Comparison of ENCODE assay signal across 33 cellular contexts in the genomic region with DNA sequence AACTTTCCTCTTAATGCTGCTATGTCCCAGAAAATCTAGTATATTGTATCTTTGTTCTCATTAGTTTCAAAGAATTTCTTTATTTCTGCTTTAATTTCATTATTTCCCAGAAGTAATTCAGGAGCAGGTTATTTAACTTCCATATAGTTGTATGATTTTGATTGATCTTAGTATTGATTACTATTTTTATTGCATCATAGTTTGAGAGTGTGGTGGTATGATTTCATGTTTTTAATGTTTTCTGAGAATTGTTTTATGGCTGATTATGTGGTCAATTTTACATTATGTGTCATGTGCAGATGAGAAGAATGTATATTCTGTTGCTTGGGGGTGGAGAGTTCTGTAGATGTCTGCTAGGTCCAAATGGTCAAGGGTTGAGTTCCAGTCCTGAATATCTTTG.
DNase-seq lines count a peak whose midpoint lies in the region; ATAC-seq, FAIRE-seq and TF ChIP-seq lines count a peak whose summit lies in the region.
"Had no signal": no experiment of that assay in that cellular context is flagged by ENCODE, and none has a peak within 500 bp of the region (broad histone marks: within the 10 kb centered on the region; RNA-seq: fewer than 3 reads in every experiment).

No MANE protein-coding gene starts in this region.

- no peak overlapping the region for H2AK9ac ChIP-seq in IMR-90 (replicated peaks; ENCODE audit: low read depth, low read length, poor library complexity)

- H3K79me1 ChIP-seq in IMR-90 (ENCODE audit: low read depth in 1 of 2, low read length in 2 of 2) = no peaks in the 10 kb centered on the region

- H3K9me1 ChIP-seq in IMR-90 (ENCODE audit: insufficient read depth, low read length) = no peaks in the 10 kb centered on the region

- H2BK20ac ChIP-seq in IMR-90 (ENCODE audit: low read depth, low read length) = no peak overlapping the region

- dilution Hi-C loops in IMR-90 (cut with HindIII; ENCODE audit: low sequenced_read_pairs, unreplicated experiment) = no loop called here

- no peak overlapping the region for H3K4ac ChIP-seq in IMR-90 (ENCODE audit: low read depth, low read length)

- TF ChIP-seq CTCF in HepG2 (CRISPR knock-in tag; IDR thresholded peaks at IDR 0.05) = no peak
- no peak for TF ChIP-seq CTCF in right lobe of liver (IDR thresholded peaks at IDR 0.05)
- TF ChIP-seq CTCF in IMR-90 (conservative IDR thresholded peaks at IDR 0.05; ENCODE audit: low read depth, low read length) = no peak
- TF ChIP-seq CTCF in lower lobe of right lung (IDR thresholded peaks at IDR 0.05) = no peak

- CTCF ChIA-PET in HepG2 (lab: Yijun Ruan, JAX; ENCODE audit: low intra/inter-chr PET ratio, low total read pairs) (no interaction called here), IMR-90 (lab: Yijun Ruan, JAX) (no interaction called here)

- TF ChIP-seq RAD21 in HepG2 (CRISPR knock-in tag; IDR thresholded peaks at IDR 0.05) (no peak), IMR-90 (IDR thresholded peaks at IDR 0.05; ENCODE audit: low read length) (no peak)

- H2BK120ac ChIP-seq in IMR-90 (ENCODE audit: low read depth, low read length) = no peak overlapping the region

- no peak for DNase-seq in HepG2 (ENCODE audit: low spot score)
- DNase-seq in right lobe of liver = no peak
- no peak for DNase-seq in IMR-90
- no peak for DNase-seq in lower lobe of right lung
- DNase-seq: 8988T; ACHN; AML-193; BE2C; C1 segment of cervical spinal cord; Caco-2; Calu3; CD4-positive, alpha-beta memory T cell; CD4-positive, alpha-beta T cell; CD4-positive, CD25-positive, alpha-beta regulatory T cell; CD8-positive, alpha-beta memory T cell; CD8-positive, alpha-beta T cell; COR-L47; DMS 273 treated with DMSO at 0.1 percent for 48 hours; DMS153; DMS53; DMS79; DMS79 treated with DMSO at 0.1 percent for 48 hours; DND-41; EL had no signal

- POLR2A ChIA-PET in HepG2 (lab: Yijun Ruan, JAX) = no interaction called here
- POLR2A ChIA-PET in IMR-90 (lab: Charles Lee; ENCODE audit: unreplicated experiment) = no interaction called here

- no peak overlapping the region for H3K14ac ChIP-seq in IMR-90 (replicated peaks; ENCODE audit: low read depth, low read length)

- no peak overlapping the region for H2BK15ac ChIP-seq in IMR-90 (ENCODE audit: low read depth, low read length)

- H3K27ac ChIP-seq in HepG2 (ENCODE audit: extremely low read length, insufficient read depth, low read length) = no peak overlapping the region
- H3K27ac ChIP-seq in right lobe of liver = no peak overlapping the region
- no peak overlapping the region for H3K27ac ChIP-seq in IMR-90 (ENCODE audit: insufficient read depth, low read length)
- H3K27ac ChIP-seq in lower lobe of right lung = no peak overlapping the region
- H3K27ac ChIP-seq: 22Rv1; A549; BLaER1; BLaER1 treated with 17β-estradiol and CSF1 and Interleukin-3, amounts not matched to agents 10 nM and 100 nM; C4-2B had no signal

- no peaks in the 10 kb centered on the region for H3K36me3 ChIP-seq in HepG2 (replicated peaks in 1 of 2; ENCODE audit: control insufficient read depth in 1 of 2, insufficient read depth in 2 of 2, low read length in 2 of 2)
- no peaks in the 10 kb centered on the region for H3K36me3 ChIP-seq in right lobe of liver
- H3K36me3 ChIP-seq in IMR-90 (ENCODE audit: control insufficient read depth, insufficient read depth, low read length) = no peaks in the 10 kb centered on the region
- H3K36me3 ChIP-seq in lower lobe of right lung = no peaks in the 10 kb centered on the region
- H3K36me3 ChIP-seq: BE2C; BLaER1; BLaER1 treated with 17β-estradiol and CSF1 and Interleukin-3, amounts not matched to agents 10 nM and 100 nM had no signal

- H4K5ac ChIP-seq in IMR-90 (ENCODE audit: low read depth, low read length) = no peak overlapping the region

- H2AK5ac ChIP-seq in IMR-90 (ENCODE audit: low read depth, low read length) = no peak overlapping the region

- no peak overlapping the region for H4K91ac ChIP-seq in IMR-90 (ENCODE audit: insufficient read depth, low read depth, low read length)

- no peak overlapping the region for H3K56ac ChIP-seq in IMR-90 (ENCODE audit: extremely low read depth, insufficient read depth, low read length)

- no peaks in the 10 kb centered on the region for H3K79me2 ChIP-seq in HepG2 (ENCODE audit: insufficient read depth, low read length)

- no peak for FAIRE-seq in HepG2 (lab: Jason Lieb, UNC)
- FAIRE-seq in colon (lab: Jason Lieb, UNC) = peak; percentile 64
- FAIRE-seq: A204.1, A549, D721Med had no signal

- H3K4me3 ChIP-seq in HepG2 (replicated peaks in 1 of 3; ENCODE audit: insufficient read depth in 1 of 3, low read depth in 2 of 3, low read length in 3 of 3) (no peak overlapping the region), right lobe of liver (no peak overlapping the region), IMR-90 (ENCODE audit: insufficient read depth, low read depth, low read length) (no peak overlapping the region), lower lobe of right lung (no peak overlapping the region)
- H3K4me3 ChIP-seq: A549; BLaER1; BLaER1 treated with 17β-estradiol and CSF1 and Interleukin-3, amounts not matched to agents 10 nM and 100 nM had no signal

- H2AFZ ChIP-seq in HepG2 (ENCODE audit: low read length) = no peak overlapping the region
- H2AFZ ChIP-seq in IMR-90 (replicated peaks; ENCODE audit: low read length, poor library complexity) = no peak overlapping the region

- no TSS peak for BruUV-seq in HepG2 (replicated peaks; lab: Mats Ljungman, UMichigan)
- BruUV-seq in IMR-90 (replicated peaks; lab: Mats Ljungman, UMichigan) = no TSS peak

- H3K4me2 ChIP-seq in HepG2 (ENCODE audit: low read depth, low read length) = no peak overlapping the region
- H3K4me2 ChIP-seq in IMR-90 (ENCODE audit: low read depth, low read length) = no peak overlapping the region
- H3K4me2 ChIP-seq: A549; BLaER1; BLaER1 treated with 17β-estradiol and CSF1 and Interleukin-3, amounts not matched to agents 10 nM and 100 nM had no signal

- in situ Hi-C loops in HepG2 (cut with HindIII; ENCODE audit: extremely low pct_ligation_motif_present, low pct_unique_long_range_greater_than_20kb) = no loop called here
- in situ Hi-C loops in IMR-90 (cut with MboI; ENCODE audit: low sequenced_read_pairs) = no loop called here

- no peak overlapping the region for H3K23ac ChIP-seq in IMR-90 (ENCODE audit: low read depth, low read length)

- no peak for TF ChIP-seq EP300 in HepG2 (IDR thresholded peaks at IDR 0.05; ENCODE audit: low read depth in 2 of 2, low read length in 2 of 2)
- TF ChIP-seq EP300 in HepG2 (CRISPR knock-in tag; IDR thresholded peaks at IDR 0.05; ENCODE audit: borderline replicate concordance) = no peak

- H4K20me1 ChIP-seq in HepG2 (ENCODE audit: insufficient read depth, low read length) (no peaks in the 10 kb centered on the region), IMR-90 (ENCODE audit: insufficient read depth, low read length) (no peaks in the 10 kb centered on the region)
- H4K20me1 ChIP-seq: BLaER1; BLaER1 treated with 17β-estradiol and CSF1 and Interleukin-3, amounts not matched to agents 10 nM and 100 nM had no signal

- H3K9ac ChIP-seq in HepG2 (ENCODE audit: insufficient read depth, low read depth, low read length) = no peak overlapping the region
- H3K9ac ChIP-seq in IMR-90 (ENCODE audit: low read depth, low read length) = no peak overlapping the region
- H3K9ac ChIP-seq: BLaER1; BLaER1 treated with 17β-estradiol and CSF1 and Interleukin-3, amounts not matched to agents 10 nM and 100 nM had no signal

- H2BK5ac ChIP-seq in IMR-90 (ENCODE audit: low read depth, low read length, poor library complexity, severe bottlenecking) = no peak overlapping the region

- H4K8ac ChIP-seq in IMR-90 (ENCODE audit: low read depth in 2 of 2, low read length in 2 of 2) = no peak overlapping the region

- no peak for ATAC-seq in HepG2
- ATAC-seq in right lobe of liver = no peak
- no peak for ATAC-seq in IMR-90 (ENCODE audit: low read depth)
- ATAC-seq in GM21786 (IDR thresholded peaks at IDR 0.05; ENCODE audit: unreplicated experiment) = no peak
- ATAC-seq in lower lobe of right lung = no peak
- ATAC-seq: A549; CD8-positive, alpha-beta T cell had no signal

- TF ChIP-seq POLR2A in HepG2 (IDR thresholded peaks at IDR 0.05; ENCODE audit: insufficient read depth in 1 of 2, low read depth in 2 of 2, low read length in 2 of 2) (no peak), right lobe of liver (IDR thresholded peaks at IDR 0.05) (no peak), IMR-90 (IDR thresholded peaks at IDR 0.05; ENCODE audit: low read depth, low read length) (no peak)

- H3K4me1 ChIP-seq in HepG2 (ENCODE audit: insufficient read depth, low read length) (no peaks in the 10 kb centered on the region), right lobe of liver (no peaks in the 10 kb centered on the region), IMR-90 (ENCODE audit: control insufficient read depth, insufficient read depth, low read length) (no peaks in the 10 kb centered on the region), lower lobe of right lung (no peaks in the 10 kb centered on the region)
- H3K4me1 ChIP-seq: A549; BE2C; BLaER1; BLaER1 treated with 17β-estradiol and CSF1 and Interleukin-3, amounts not matched to agents 10 nM and 100 nM; Caco-2 had no signal

- intact Hi-C loops in HepG2 (cut with micrococcal nuclease; ENCODE audit: unreplicated experiment) (no loop called here), right lobe of liver (cut with DNase I) (no loop called here), IMR-90 (cut with micrococcal nuclease) (no loop called here), lower lobe of right lung (cut with DNase I) (no loop called here)

- H3K27me3 ChIP-seq in HepG2 (ENCODE audit: control insufficient read depth in 1 of 2, insufficient read depth in 2 of 2, low read length in 2 of 2) = no peaks in the 10 kb centered on the region
- no peaks in the 10 kb centered on the region for H3K27me3 ChIP-seq in right lobe of liver
- H3K27me3 ChIP-seq in IMR-90 (ENCODE audit: control insufficient read depth, insufficient read depth, low read length) = no peaks in the 10 kb centered on the region
- H3K27me3 ChIP-seq in lower lobe of right lung (ENCODE audit: low read depth) = no peaks in the 10 kb centered on the region
- H3K27me3 ChIP-seq: BE2C; BLaER1; BLaER1 treated with 17β-estradiol and CSF1 and Interleukin-3, amounts not matched to agents 10 nM and 100 nM had no signal

- no peak overlapping the region for H3K18ac ChIP-seq in IMR-90 (ENCODE audit: low read depth, low read length)

- H3K9me3 ChIP-seq in HepG2 (ENCODE audit: low read length) = peaks cover 13% of the 10 kb centered on the region; the same call in 1 of the 2 replicates
- no peaks in the 10 kb centered on the region for H3K9me3 ChIP-seq in right lobe of liver
- peaks cover 3% of the 10 kb centered on the region for H3K9me3 ChIP-seq in IMR-90 (ENCODE audit: control insufficient read depth, insufficient read depth, low read length)
- no peaks in the 10 kb centered on the region for H3K9me3 ChIP-seq in lower lobe of right lung
- H3K9me3 ChIP-seq: A549, BE2C, Caco-2 had no signal

TF ChIP-seq in HepG2, 621 proteins besides CTCF, POLR2A, EP300 and RAD21 (continues in another document):
- TF ChIP-seq SCMH1 (CRISPR knock-in tag; IDR thresholded peaks at IDR 0.05; ENCODE audit: borderline replicate concordance) (no peak), CEBPB (IDR thresholded peaks at IDR 0.05; ENCODE audit: borderline replicate concordance, low read depth, low read length) (0 out of 2 replicates have a peak, but pooled peaks have one; percentile 5)

TF ChIP-seq in IMR-90, 13 proteins besides CTCF, POLR2A, EP300 and RAD21 (continues in another document):
- TF ChIP-seq CEBPB (IDR thresholded peaks at IDR 0.05; ENCODE audit: low read depth, low read length) = peak; percentile 57
- TF ChIP-seq MXI1 (IDR thresholded peaks at IDR 0.05; ENCODE audit: borderline replicate concordance, low read depth, low read length) = no peak
